In genomic region chr6:105896052-105896820, GRCh38 we compare ENCODE assay signal across 1 cellular context.
TF ChIP-seq lines count a peak whose summit lies in the region.

No MANE protein-coding gene starts in this region.

TF ChIP-seq in GM12878, 131 proteins besides CTCF, POLR2A, EP300 and RAD21:
- TF ChIP-seq TCF12 (IDR thresholded peaks at IDR 0.05; ENCODE audit: low read depth, low read length) = peak; percentile 62; the same call in 1 of the 2 replicates
- no peak for TF ChIP-seq NR2C2 (IDR thresholded peaks at IDR 0.05; ENCODE audit: borderline replicate concordance, control insufficient read depth, insufficient read length, low read depth)
